Comparison of ENCODE assay signal across 9 cellular contexts in genomic region chr17:309361-309888, GRCh38. TPM values are rescaled to one million over a fixed set of nuclear protein-coding genes. Genes with fewer than 3 reads are reported as not detected.
DNase-seq lines count a peak whose midpoint lies in the region; ATAC-seq and TF ChIP-seq lines count a peak whose summit lies in the region.
"Had no signal": no experiment of that assay in that cellular context is flagged by ENCODE, and none has a peak within 500 bp of the region (broad histone marks: within the 10 kb centered on the region; RNA-seq: fewer than 3 reads in every experiment).

No MANE protein-coding gene starts in this region.

- DNase-seq in AG09319 (ENCODE audit: extremely low read depth, low read depth) (no peak), HEK293T (ENCODE audit: extremely low spot score) (peak; percentile 71), astrocyte of the hippocampus (ENCODE audit: low read depth, low spot score) (peak; percentile 55), lung microvascular endothelial cell (ENCODE audit: low read depth in 2 of 2) (peak; percentile 62 to 92), DMS114 treated with DMSO at 0.1 percent for 48 hours (lab: John Stamatoyannopoulos, UW; ENCODE audit: unreplicated experiment) (no peak), midbrain (lab: John Stamatoyannopoulos, UW) (no peak), NCI-H1694 treated with DMSO at 0.1 percent for 48 hours (lab: John Stamatoyannopoulos, UW) (no peak)
- DNase-seq: activated CD4-positive, alpha-beta T cell treated with anti-CD3 and anti-CD28 coated beads, Interleukin-2, amount 10 ng/mL, durations not matched to agents 24 days and 14 days had no signal

- ATAC-seq in GM18502 (IDR thresholded peaks at IDR 0.05; ENCODE audit: poor library complexity, unreplicated experiment) = no peak

- TF ChIP-seq CTCF in AG09319 (IDR thresholded peaks at IDR 0.05; ENCODE audit: low read depth, low read length) = peak; percentile 5; the same call in 1 of the 2 replicates

- POLR2A ChIA-PET in HEK293T (lab: Yijun Ruan, JAX) = interaction anchor here (0.8 kb wide), 1 partner anchor 560 kb away, joined by 5 read pairs; no protein-coding TSS in a partner anchor

- CTCF ChIA-PET in HEK293T (lab: Yijun Ruan, JAX) = interaction anchor here (0.6 kb wide), 1 partner anchor 130 kb away, joined by 3 read pairs; no protein-coding TSS in a partner anchor

TF ChIP-seq in HEK293T, 16 proteins besides CTCF, POLR2A, EP300 and RAD21:
- no peak for TF ChIP-seq FOXK2 (IDR thresholded peaks at IDR 0.05)
- TF ChIP-seq TARDBP (IDR thresholded peaks at IDR 0.05) = no peak
- no peak for TF ChIP-seq NFRKB (IDR thresholded peaks at IDR 0.05)
- no peak for TF ChIP-seq PKNOX1 (IDR thresholded peaks at IDR 0.05)
- TF ChIP-seq ARNT (IDR thresholded peaks at IDR 0.05) = no peak

RNA-seq across cellular contexts. Expression of gene RPH3AL, which starts 43.2 kb away (rescaled TPM):
- total RNA-seq in lung microvascular endothelial cell = 8.9 and 22.2 TPM in 2 replicates

Comparison
In these comparisons a context has a peak if more than half of its experiments do, and no peak if none do; other contexts are left out.
1. DNase-seq: peak in HEK293T (single experiment), astrocyte of the hippocampus (single experiment) and lung microvascular endothelial cell (2 of 2); none in AG09319 (single experiment), DMS114 treated with DMSO at 0.1 percent for 48 hours (single experiment), midbrain (single experiment) and NCI-H1694 treated with DMSO at 0.1 percent for 48 hours (single experiment).